ENCODE assay signal across 17 cellular contexts in genomic region chr12:31019561-31020308, GRCh38.
"Had no signal": no experiment of that assay in that cellular context is flagged by ENCODE, and none has a peak within 500 bp of the region (broad histone marks: within the 10 kb centered on the region; RNA-seq: fewer than 3 reads in every experiment).

No MANE protein-coding gene starts in this region.

- H3K4me3 ChIP-seq: breast epithelium, dorsolateral prefrontal cortex, esophagus squamous epithelium, heart left ventricle, vagina had no signal

- H3K36me3 Mint-ChIP-seq: activated naive CD8-positive, alpha-beta T cell treated with anti-CD3 and anti-CD28 coated beads, Interleukin-2, amount 10 ng/mL, durations not matched to agents 7 days and 5 days had no signal

- ATAC-seq: activated CD4-positive, alpha-beta T cell treated with anti-CD3 and anti-CD28 coated beads for 36 hours; heart left ventricle; stimulated activated naive CD8-positive, alpha-beta T cell treated with anti-CD3 and anti-CD28 coated beads, Interleukin-15, Interleukin-2, amounts not matched to agents 100 U/mL and 50 U/mL, for 24 hours had no signal

- H3K4me1 Mint-ChIP-seq: activated CD4-positive, alpha-beta T cell treated with anti-CD3 and anti-CD28 coated beads for 36 hours; activated naive CD8-positive, alpha-beta T cell treated with anti-CD3 and anti-CD28 coated beads, Interleukin-2, amount 10 ng/mL, durations not matched to agents 7 days and 5 days had no signal

- H3K27me3 ChIP-seq: breast epithelium, dorsolateral prefrontal cortex, vagina had no signal

- H3K27ac ChIP-seq: breast epithelium, dorsolateral prefrontal cortex, esophagus squamous epithelium, heart left ventricle, vagina, VCaP had no signal

- H3K27ac Mint-ChIP-seq: activated CD4-positive, alpha-beta T cell treated with anti-CD3 and anti-CD28 coated beads for 36 hours; activated naive CD8-positive, alpha-beta T cell treated with anti-CD3 and anti-CD28 coated beads, Interleukin-2, amount 10 ng/mL, durations not matched to agents 7 days and 5 days; nephron had no signal

- DNase-seq: activated CD4-positive, alpha-beta T cell treated with anti-CD3 and anti-CD28 coated beads for 36 hours; activated gamma-delta T cell treated with Interleukin-2 at 50 U/mL for 16 hours; activated naive CD8-positive, alpha-beta T cell treated with anti-CD3 and anti-CD28 coated beads, Interleukin-2, amount 10 ng/mL, durations not matched to agents 7 days and 5 days; activated T-cell treated with anti-CD3 and anti-CD28 coated beads, Interleukin-2, amount 50 U/mL, for 1 hour; aorta; esophagus squamous epithelium; mesenchymal stem cell; stimulated activated CD4-positive, alpha-beta T cell treated with anti-CD3 and anti-CD28 coated beads, Interleukin-2, amount 100 ng/mL, for 48 hours; stimulated activated CD8-positive, alpha-beta memory T cell treated with anti-CD3 and anti-CD28 coated beads, Interleukin-4, amount 100 ng/mL, for 48 hours; stimulated activated naive CD8-positive, alpha-beta T cell treated with anti-CD3 and anti-CD28 coated beads, Interleukin-15, Interleukin-2, amounts not matched to agents 100 U/mL and 50 U/mL, for 24 hours; T1000 had no signal

- H3K4me1 ChIP-seq: breast epithelium, esophagus squamous epithelium, heart left ventricle, vagina had no signal

- H3K4me3 Mint-ChIP-seq: activated CD4-positive, alpha-beta T cell treated with anti-CD3 and anti-CD28 coated beads for 36 hours; activated naive CD8-positive, alpha-beta T cell treated with anti-CD3 and anti-CD28 coated beads, Interleukin-2, amount 10 ng/mL, durations not matched to agents 7 days and 5 days; nephron had no signal

- H3K9me3 Mint-ChIP-seq: nephron had no signal

- H3K9me3 ChIP-seq: breast epithelium, esophagus squamous epithelium, heart left ventricle, vagina had no signal

- H3K36me3 ChIP-seq: breast epithelium, esophagus squamous epithelium, heart left ventricle, vagina had no signal
